13 cellular contexts compared by ENCODE assay signal in genomic region chr14:101188571-101188915, GRCh38.
DNase-seq lines count a peak whose midpoint lies in the region; TF ChIP-seq lines count a peak whose summit lies in the region.
"Had no signal": no experiment of that assay in that cellular context is flagged by ENCODE, and none has a peak within 500 bp of the region (broad histone marks: within the 10 kb centered on the region; RNA-seq: fewer than 3 reads in every experiment).

No MANE protein-coding gene starts in this region.

- H3K4me3 ChIP-seq in coronary artery: no peak overlapping the region
- no peak overlapping the region for H3K4me3 ChIP-seq in spleen
- H3K4me3 ChIP-seq in sigmoid colon: no peak overlapping the region
- H3K4me3 ChIP-seq: HAP-1 had no signal

- H3K27me3 Mint-ChIP-seq in activated CD4-positive, alpha-beta memory T cell treated with anti-CD3 and anti-CD28 coated beads, Interleukin-2, amount 10 ng/mL, durations not matched to agents 7 days and 5 days: no peaks in the 10 kb centered on the region
- H3K27me3 Mint-ChIP-seq in activated CD4-positive, alpha-beta memory T cell treated with anti-CD3 and anti-CD28 coated beads for 36 hours: peaks cover 3% of the 10 kb centered on the region

- H3K36me3 Mint-ChIP-seq in activated CD4-positive, alpha-beta memory T cell treated with anti-CD3 and anti-CD28 coated beads, Interleukin-2, amount 10 ng/mL, durations not matched to agents 7 days and 5 days (ENCODE audit: low read depth): no peaks in the 10 kb centered on the region
- no peaks in the 10 kb centered on the region for H3K36me3 Mint-ChIP-seq in activated CD4-positive, alpha-beta memory T cell treated with anti-CD3 and anti-CD28 coated beads for 36 hours
- H3K36me3 Mint-ChIP-seq: CD4-positive, alpha-beta memory T cell had no signal

- H3K4me1 Mint-ChIP-seq in activated CD4-positive, alpha-beta memory T cell treated with anti-CD3 and anti-CD28 coated beads, Interleukin-2, amount 10 ng/mL, durations not matched to agents 7 days and 5 days: no peaks in the 10 kb centered on the region
- no peaks in the 10 kb centered on the region for H3K4me1 Mint-ChIP-seq in activated CD4-positive, alpha-beta memory T cell treated with anti-CD3 and anti-CD28 coated beads for 36 hours (ENCODE audit: low read depth)

- H3K9me3 Mint-ChIP-seq in activated CD4-positive, alpha-beta memory T cell treated with anti-CD3 and anti-CD28 coated beads, Interleukin-2, amount 10 ng/mL, durations not matched to agents 7 days and 5 days: no peaks in the 10 kb centered on the region
- no peaks in the 10 kb centered on the region for H3K9me3 Mint-ChIP-seq in activated CD4-positive, alpha-beta memory T cell treated with anti-CD3 and anti-CD28 coated beads for 36 hours

- DNase-seq in activated CD4-positive, alpha-beta memory T cell treated with anti-CD3 and anti-CD28 coated beads, Interleukin-2, amount 10 ng/mL, durations not matched to agents 7 days and 5 days: peak; percentile 8
- DNase-seq in activated CD4-positive, alpha-beta memory T cell treated with anti-CD3 and anti-CD28 coated beads for 36 hours: no peak
- DNase-seq in coronary artery (ENCODE audit: low spot score) (peak; percentile 33), mesenteric fat pad (ENCODE audit: low spot score) (peak; percentile 41), spleen (peak; percentile 19), DMS153 (lab: John Stamatoyannopoulos, UW) (no peak), sigmoid colon (no peak)
- DNase-seq in activated naive CD4-positive, alpha-beta T cell (lab: John Stamatoyannopoulos, UW): no peak
- DNase-seq: AML-193; C1 segment of cervical spinal cord; CD4-positive, alpha-beta memory T cell; GF-D8 had no signal

- CTCF ChIA-PET in activated CD4-positive, alpha-beta memory T cell treated with anti-CD3 and anti-CD28 coated beads, Interleukin-2, amount 10 ng/mL, durations not matched to agents 7 days and 5 days (lab: Charles Lee): no interaction called here
- CTCF ChIA-PET in activated CD4-positive, alpha-beta memory T cell treated with anti-CD3 and anti-CD28 coated beads for 36 hours (lab: Charles Lee): no interaction called here

- peaks cover 0 to 10% (median 0%) of the 10 kb centered on the region in 7 donors for H3K27me3 ChIP-seq in spleen (replicated peaks in 1 of 7)
- H3K27me3 ChIP-seq in sigmoid colon: no peaks in the 10 kb centered on the region

- H3K4me1 ChIP-seq in spleen: no peaks in the 10 kb centered on the region
- H3K4me1 ChIP-seq in sigmoid colon: no peaks in the 10 kb centered on the region
- H3K4me1 ChIP-seq: HAP-1 had no signal

- H3K36me3 ChIP-seq in spleen (no peaks in the 10 kb centered on the region), sigmoid colon (no peaks in the 10 kb centered on the region)
- H3K36me3 ChIP-seq: HAP-1 had no signal

- H3K9me3 ChIP-seq in spleen: no peaks in the 10 kb centered on the region
- H3K9me3 ChIP-seq in sigmoid colon: no peaks in the 10 kb centered on the region
- H3K9me3 ChIP-seq: HAP-1 had no signal

- TF ChIP-seq POLR2A in spleen (IDR thresholded peaks at IDR 0.05) (no peak), sigmoid colon (IDR thresholded peaks at IDR 0.05) (no peak)

- no peak overlapping the region for H3K27ac ChIP-seq in coronary artery
- H3K27ac ChIP-seq in spleen: no peak overlapping the region
- no peak overlapping the region for H3K27ac ChIP-seq in sigmoid colon

- no peak for TF ChIP-seq EP300 in sigmoid colon (IDR thresholded peaks at IDR 0.05)

- TF ChIP-seq CTCF in coronary artery (IDR thresholded peaks at IDR 0.05) (no peak), spleen (IDR thresholded peaks at IDR 0.05 in 8 of 11, conservative IDR thresholded peaks at IDR 0.05 in 3 of 11) (no peak), sigmoid colon (IDR thresholded peaks at IDR 0.05) (no peak)

- intact Hi-C loops in activated CD4-positive, alpha-beta memory T cell treated with anti-CD3 and anti-CD28 coated beads for 36 hours (cut with micrococcal nuclease): no loop called here
- intact Hi-C loops in spleen (cut with DNase I; ENCODE audit: low total_unique reads) (no loop called here), sigmoid colon (cut with DNase I) (loop anchor here (5.0 to 10.0 kb wide), 2 partner anchors 44 to 436 kb away; no protein-coding TSS in a partner anchor)

- 77 to 89% (median 85%) methylated on average over 7 of the region's 7 CpGs for WGBS in spleen, 5 donors
- 72 to 85% methylated on average over 7 of the region's 7 CpGs for WGBS in sigmoid colon, 2 donors

- no peak overlapping the region for H3K27ac Mint-ChIP-seq in activated CD4-positive, alpha-beta memory T cell treated with anti-CD3 and anti-CD28 coated beads, Interleukin-2, amount 10 ng/mL, durations not matched to agents 7 days and 5 days
- no peak overlapping the region for H3K27ac Mint-ChIP-seq in activated CD4-positive, alpha-beta memory T cell treated with anti-CD3 and anti-CD28 coated beads for 36 hours
- H3K27ac Mint-ChIP-seq: CD4-positive, alpha-beta memory T cell had no signal

- POLR2A ChIA-PET in activated CD4-positive, alpha-beta memory T cell treated with anti-CD3 and anti-CD28 coated beads, Interleukin-2, amount 10 ng/mL, durations not matched to agents 7 days and 5 days (lab: Charles Lee): no interaction called here
- POLR2A ChIA-PET in activated CD4-positive, alpha-beta memory T cell treated with anti-CD3 and anti-CD28 coated beads for 36 hours (lab: Charles Lee): no interaction called here

- no peak overlapping the region for H3K4me3 Mint-ChIP-seq in activated CD4-positive, alpha-beta memory T cell treated with anti-CD3 and anti-CD28 coated beads, Interleukin-2, amount 10 ng/mL, durations not matched to agents 7 days and 5 days
- H3K4me3 Mint-ChIP-seq in activated CD4-positive, alpha-beta memory T cell treated with anti-CD3 and anti-CD28 coated beads for 36 hours: no peak overlapping the region
- H3K4me3 Mint-ChIP-seq: CD4-positive, alpha-beta memory T cell had no signal

Comparison
In these comparisons a context has a peak if more than half of its experiments do, and no peak if none do; other contexts are left out.
1. DNase-seq: peak in activated CD4-positive, alpha-beta memory T cell treated with anti-CD3 and anti-CD28 coated beads, Interleukin-2, amount 10 ng/mL, durations not matched to agents 7 days and 5 days (single experiment), coronary artery (single experiment), mesenteric fat pad (single experiment) and spleen (single experiment); none in activated CD4-positive, alpha-beta memory T cell treated with anti-CD3 and anti-CD28 coated beads for 36 hours (single experiment), DMS153 (single experiment), activated naive CD4-positive, alpha-beta T cell (0 of 4) and sigmoid colon (single experiment).